Comparison of ENCODE assay signal across 7 cellular contexts in genomic region chr12:67074072-67074471, GRCh38.
"Had no signal": no experiment of that assay in that cellular context is flagged by ENCODE, and none has a peak within 500 bp of the region (broad histone marks: within the 10 kb centered on the region; RNA-seq: fewer than 3 reads in every experiment).

No MANE protein-coding gene starts in this region.

- DNase-seq: H9, HCEC 1CT, HFFc6, KG1 had no signal

- H3K4me3 Mint-ChIP-seq: GM23338, H9, HFFc6, IgD-negative memory B cell had no signal

- H3K9me3 Mint-ChIP-seq: GM23338, H9, HFFc6, IgD-negative memory B cell had no signal

- H3K4me3 ChIP-seq: GM23338 had no signal

- H3K36me3 Mint-ChIP-seq: IgD-negative memory B cell had no signal

- H3K27ac Mint-ChIP-seq: GM23338, H9, HFFc6, IgD-negative memory B cell had no signal

- H3K27ac ChIP-seq: HL-60 had no signal
